ENCODE assay signal across 9 cellular contexts in genomic region chr11:8092587-8093424, GRCh38. TPM values are rescaled to one million over a fixed set of nuclear protein-coding genes. Genes with fewer than 3 reads are reported as not detected.
DNase-seq lines count a peak whose midpoint lies in the region; ATAC-seq and TF ChIP-seq lines count a peak whose summit lies in the region.
"Had no signal": no experiment of that assay in that cellular context is flagged by ENCODE, and none has a peak within 500 bp of the region (broad histone marks: within the 10 kb centered on the region; RNA-seq: fewer than 3 reads in every experiment).

No MANE protein-coding gene starts in this region.

- H3K4me2 ChIP-seq in mesendoderm (ENCODE audit: low read length) = no peak overlapping the region

- CTCF ChIA-PET in HEK293 (lab: Yijun Ruan, JAX) = interaction anchor here (0.6 to 19.6 kb wide), 16 partner anchors 10 to 943 kb away, joined by 3 to 532 read pairs (median 6); partner anchors contain the start of gene EIF3F

- no peak overlapping the region for H3K23ac ChIP-seq in mesendoderm (ENCODE audit: low read length)

- no peak overlapping the region for H3K18ac ChIP-seq in mesendoderm (ENCODE audit: low read length)

- no peak overlapping the region for H3K27ac ChIP-seq in HEK293 (ENCODE audit: extremely low read depth, low read depth, low read length)
- peak overlapping the region in 11 of 59 donors; percentile 6 to 56 (median 12) for H3K27ac ChIP-seq in dorsolateral prefrontal cortex
- no peak overlapping the region for H3K27ac ChIP-seq in mesendoderm (ENCODE audit: low read depth, low read length)
- H3K27ac ChIP-seq in suprapubic skin = no peak overlapping the region

- DNase-seq in NCI-H1436 (lab: John Stamatoyannopoulos, UW) (peak; percentile 68), NCI-H1436 treated with DMSO at 0.1 percent for 48 hours (lab: John Stamatoyannopoulos, UW) (no peak), NAMALWA (ENCODE audit: low spot score) (peak; percentile 73), T-helper 17 cell (no peak), dorsolateral prefrontal cortex (peak in 5 of 10 donors; percentile 45 to 69 (median 54)), mesendoderm (peak; percentile 82), suprapubic skin (ENCODE audit: low spot score in 2 of 2) (peak in 1 of 2 donors; percentile 71)

- H3K9ac ChIP-seq in mesendoderm (ENCODE audit: low read length) = no peak overlapping the region

- H2BK5ac ChIP-seq in mesendoderm (ENCODE audit: low read length) = no peak overlapping the region

- TF ChIP-seq POLR2A in suprapubic skin (IDR thresholded peaks at IDR 0.05) = no peak

- H3K9me3 ChIP-seq in HEK293 (ENCODE audit: control insufficient read depth, insufficient read depth, low read depth, low read length) (no peaks in the 10 kb centered on the region), T-helper 17 cell (ENCODE audit: control insufficient read depth, low read length, poor library complexity, severe bottlenecking) (no peaks in the 10 kb centered on the region), suprapubic skin (no peaks in the 10 kb centered on the region)

- H3K27ac Mint-ChIP-seq in T-helper 17 cell = no peak overlapping the region
- H3K27ac Mint-ChIP-seq: B cell had no signal

- H3K4me1 Mint-ChIP-seq in T-helper 17 cell = peaks cover 6% of the 10 kb centered on the region

- H3K4ac ChIP-seq in mesendoderm (ENCODE audit: low read depth, low read length) = no peak overlapping the region

- no peaks in the 10 kb centered on the region for H3K79me2 ChIP-seq in mesendoderm (ENCODE audit: control insufficient read depth, insufficient read depth, low read length)

- peaks cover 7% of the 10 kb centered on the region for H3K27me3 Mint-ChIP-seq in T-helper 17 cell
- H3K27me3 Mint-ChIP-seq: B cell had no signal

- no peak overlapping the region for H3K56ac ChIP-seq in mesendoderm (ENCODE audit: low read length)

- no CpG with 5 or more reads among the region's 11 CpGs for WGBS in mesendoderm (ENCODE audit: extremely low coverage, insufficient coverage, low lambda C conversion rate)
- WGBS in suprapubic skin = 35% methylated on average over 10 of the region's 11 CpGs

- H4K5ac ChIP-seq in mesendoderm (ENCODE audit: low read length) = no peak overlapping the region

- TF ChIP-seq EP300 in suprapubic skin (IDR thresholded peaks at IDR 0.05) = no peak

- POLR2A ChIA-PET in HEK293 (lab: Yijun Ruan, JAX) = interaction anchor here (0.9 to 1.3 kb wide), 2 partner anchors 12 to 59 kb away, joined by 3 to 4 read pairs; partner anchors contain the start of gene TUB

- no peak overlapping the region for H4K8ac ChIP-seq in mesendoderm (ENCODE audit: low read depth, low read length)

- H3K4me3 ChIP-seq in HEK293 (ENCODE audit: low read depth, low read length) (no peak overlapping the region), dorsolateral prefrontal cortex (no peak overlapping the region), mesendoderm (ENCODE audit: low read length) (no peak overlapping the region), suprapubic skin (no peak overlapping the region)

- no peaks in the 10 kb centered on the region for H3K36me3 Mint-ChIP-seq in T-helper 17 cell (ENCODE audit: low read depth)

- no peak overlapping the region for H3K4me3 Mint-ChIP-seq in T-helper 17 cell
- H3K4me3 Mint-ChIP-seq: B cell had no signal

- peaks cover 1% of the 10 kb centered on the region for H3K79me1 ChIP-seq in mesendoderm (ENCODE audit: low read length)

- H3K4me1 ChIP-seq in HEK293 (ENCODE audit: control insufficient read depth, insufficient read depth, low read length) (no peaks in the 10 kb centered on the region), mesendoderm (ENCODE audit: control insufficient read depth, low read depth, low read length) (no peaks in the 10 kb centered on the region), suprapubic skin (peaks cover 4% of the 10 kb centered on the region)

- no peak overlapping the region for H2BK120ac ChIP-seq in mesendoderm (ENCODE audit: low read depth, low read length)

- no peak overlapping the region for H2AK5ac ChIP-seq in mesendoderm (ENCODE audit: low read length)

- peak; percentile 66 for ATAC-seq in T-helper 17 cell

- TF ChIP-seq CTCF in HEK293 (tag by site-specific recombination; IDR thresholded peaks at IDR 0.05) (no peak), dorsolateral prefrontal cortex (IDR thresholded peaks at IDR 0.05 in 54 of 56, conservative IDR thresholded peaks at IDR 0.05 in 2 of 56; ENCODE audit: low read depth in 1 of 56, partially characterized antibody in 56 of 56) (peak in 54 of 56 donors; percentile 36 to 73 (median 61)), suprapubic skin (IDR thresholded peaks at IDR 0.05) (peak; percentile 20 to 54)

- H3K27me3 ChIP-seq in dorsolateral prefrontal cortex = no peaks in the 10 kb centered on the region
- H3K27me3 ChIP-seq in mesendoderm (ENCODE audit: insufficient read depth, low read length, poor library complexity) = no peaks in the 10 kb centered on the region
- no peaks in the 10 kb centered on the region for H3K27me3 ChIP-seq in suprapubic skin

- no peak overlapping the region for H2BK15ac ChIP-seq in mesendoderm (replicated peaks; ENCODE audit: low read depth)

- intact Hi-C loops in dorsolateral prefrontal cortex (cut with DNase I) = loop anchor here in 1 of 2 donors (5.0 to 10.0 kb wide), 2 partner anchors 81 to 198 kb away; no protein-coding TSS in a partner anchor

- H3K36me3 ChIP-seq in HEK293 (ENCODE audit: control insufficient read depth in 2 of 2, insufficient read depth in 1 of 2, low read length in 2 of 2) (peaks cover 0 to 84% of the 10 kb centered on the region in 2 experiments; a peak in 1 of 3 replicates), mesendoderm (ENCODE audit: control insufficient read depth, insufficient read depth, low read length) (peaks cover 3% of the 10 kb centered on the region), suprapubic skin (peaks cover 13% of the 10 kb centered on the region)

TF ChIP-seq in HEK293, 187 proteins besides CTCF, POLR2A, EP300 and RAD21 (continues in another document):
- TF ChIP-seq GLI2 (tag by site-specific recombination; IDR thresholded peaks at IDR 0.05; ENCODE audit: borderline replicate concordance, low read depth) (no peak), BCL11A (tag by site-specific recombination; IDR thresholded peaks at IDR 0.05; ENCODE audit: low read depth) (no peak), ZFHX2 (tag by site-specific recombination; conservative IDR thresholded peaks at IDR 0.05) (peak; percentile 32), ZSCAN5A (tag by site-specific recombination; IDR thresholded peaks at IDR 0.05) (no peak), PRDM10 (tag by site-specific recombination; IDR thresholded peaks at IDR 0.05) (peak; percentile 33; the same call in 1 of the 2 replicates), ZNF175 (tag by site-specific recombination; IDR thresholded peaks at IDR 0.05) (no peak), KLF9 (tag by site-specific recombination; IDR thresholded peaks at IDR 0.05; ENCODE audit: low read depth) (peak; percentile 48; the same call in 1 of the 2 replicates), ZNF121 (tag by site-specific recombination; IDR thresholded peaks at IDR 0.05) (no peak), ZFP37 (tag by site-specific recombination; IDR thresholded peaks at IDR 0.05) (no peak)

RNA-seq across cellular contexts. Expression of gene TUB, which starts 11.8 kb away (rescaled TPM):
- total RNA-seq in T-helper 17 cell (under 1 TPM; 0.37 to 0.72 TPM), dorsolateral prefrontal cortex (100 to 1,000 TPM in 2 of 120 experiments, 10 to 100 TPM in 118; 24.6 to 104 (median 74.6) TPM), suprapubic skin (1 to 10 TPM; 1.9 to 8.5 (median 3.0) TPM)
- polyA plus RNA-seq in mesendoderm (2013, experiment 1 of 2) = 8.2 TPM
- 7.9 TPM for polyA plus RNA-seq in mesendoderm (2013, experiment 2 of 2)

Comparison
In these comparisons a context has a peak if more than half of its experiments do, and no peak if none do; other contexts are left out.
1. DNase-seq: peak in NCI-H1436 (single experiment), NAMALWA (single experiment) and mesendoderm (single experiment); none in NCI-H1436 treated with DMSO at 0.1 percent for 48 hours (single experiment) and T-helper 17 cell (0 of 3).